ENCODE assay signal across 1 cellular context in the genomic region with DNA sequence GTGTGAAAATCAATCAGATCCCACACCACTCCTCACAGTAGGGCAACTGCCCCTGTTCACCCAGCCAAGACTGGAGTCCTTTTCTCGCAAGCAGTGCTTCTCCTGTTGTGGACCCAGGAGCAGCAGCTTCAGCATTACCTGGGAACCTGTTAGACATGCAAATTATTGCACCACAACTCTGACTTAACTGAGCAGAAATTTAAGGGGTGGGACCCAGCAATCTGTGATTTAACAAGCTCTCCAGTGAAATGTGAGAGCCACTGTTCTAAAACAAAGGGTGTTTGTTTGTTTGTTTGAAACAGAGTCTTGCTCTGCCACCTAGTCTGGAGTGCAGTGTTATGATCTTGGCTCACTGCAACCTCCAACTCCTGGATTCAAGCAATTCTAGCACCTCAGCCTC.
TF ChIP-seq lines count a peak whose summit lies in the region.

No MANE protein-coding gene starts in this region.

TF ChIP-seq in GM23338, 12 proteins besides CTCF, POLR2A, EP300 and RAD21 (continued from another document):
- no peak for TF ChIP-seq ZNF462 (CRISPR knock-in tag; IDR thresholded peaks at IDR 0.05)
